Comparison of ENCODE assay signal across 22 cellular contexts in the genomic region with DNA sequence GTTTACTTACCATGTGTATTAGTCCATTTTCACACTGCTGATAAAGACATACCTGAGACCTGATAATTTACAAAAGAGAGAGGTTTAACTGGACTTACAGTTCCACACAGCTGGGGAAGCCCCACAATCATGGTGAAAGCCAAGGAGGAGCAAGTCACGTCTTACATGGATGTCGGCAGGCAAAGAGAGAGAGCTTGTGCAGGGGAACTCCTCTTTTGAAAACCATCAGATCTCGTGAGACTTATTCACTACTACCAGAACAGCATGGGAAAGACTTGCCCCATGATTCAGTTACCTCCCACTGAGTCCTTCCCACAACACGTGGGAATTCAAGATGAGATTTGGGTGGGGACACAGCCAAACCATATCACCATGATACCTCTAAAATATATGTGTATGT.
"Had no signal": no experiment of that assay in that cellular context is flagged by ENCODE, and none has a peak within 500 bp of the region (broad histone marks: within the 10 kb centered on the region; RNA-seq: fewer than 3 reads in every experiment).

No MANE protein-coding gene starts in this region.

- H3K36me3 ChIP-seq: MG63 had no signal

- H3K9me3 ChIP-seq: MG63, SK-N-SH had no signal

- H3K4me3 ChIP-seq: MG63 had no signal

- H3K27ac ChIP-seq: RWPE1 had no signal

- DNase-seq: Karpas-422, KG1, MG63, NCI-H1092, NCI-H1105 treated with DMSO at 0.1 percent for 48 hours, NCI-H1417 treated with DMSO at 0.1 percent for 48 hours, NCI-H146, NCI-H1694 treated with DMSO at 0.1 percent for 48 hours, NCI-H1930, NCI-H2081, NCI-H2107, NCI-H2171, NCI-H226, NCI-H446, NCI-H510A, NCI-H524 treated with DMSO at 0.1 percent for 48 hours, NCI-H69, NCI-H774, SHP77, SK-N-SH, SW 1271 had no signal

- H3K27me3 ChIP-seq: MG63 had no signal

- H3K4me2 ChIP-seq: SK-N-SH had no signal
